ENCODE assay signal across 1 cellular context in the genomic region with DNA sequence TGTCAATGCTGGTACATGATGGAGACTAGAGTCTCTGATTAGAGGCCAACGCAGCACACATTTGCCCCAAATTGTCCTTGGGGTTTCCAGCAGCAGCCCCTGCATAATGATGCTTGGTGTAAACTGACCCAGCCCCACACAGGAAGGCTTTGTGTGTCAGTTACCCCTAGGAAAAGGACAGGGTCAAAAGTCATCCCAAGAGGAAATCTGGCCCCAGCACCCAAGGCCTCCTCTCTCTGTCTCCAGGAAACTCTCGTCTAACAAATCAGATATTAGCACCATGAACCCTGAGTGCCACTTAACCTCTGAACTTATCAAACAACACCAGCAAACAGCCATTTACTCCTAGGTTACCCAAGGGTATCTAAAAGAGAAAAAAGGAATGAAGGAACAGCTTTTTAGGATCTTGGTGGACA.
A peak's percentile ranks its signal among the peaks of the same experiment; 100 is the strongest.
TF ChIP-seq lines count a peak whose summit lies in the region.

No MANE protein-coding gene starts in this region.

TF ChIP-seq in HepG2, 621 proteins besides CTCF, POLR2A, EP300 and RAD21 (continued from another document and continues in another):
- peak; percentile 65 for TF ChIP-seq HDAC2 (CRISPR knock-in tag; IDR thresholded peaks at IDR 0.05)
- TF ChIP-seq, protein P1, sequence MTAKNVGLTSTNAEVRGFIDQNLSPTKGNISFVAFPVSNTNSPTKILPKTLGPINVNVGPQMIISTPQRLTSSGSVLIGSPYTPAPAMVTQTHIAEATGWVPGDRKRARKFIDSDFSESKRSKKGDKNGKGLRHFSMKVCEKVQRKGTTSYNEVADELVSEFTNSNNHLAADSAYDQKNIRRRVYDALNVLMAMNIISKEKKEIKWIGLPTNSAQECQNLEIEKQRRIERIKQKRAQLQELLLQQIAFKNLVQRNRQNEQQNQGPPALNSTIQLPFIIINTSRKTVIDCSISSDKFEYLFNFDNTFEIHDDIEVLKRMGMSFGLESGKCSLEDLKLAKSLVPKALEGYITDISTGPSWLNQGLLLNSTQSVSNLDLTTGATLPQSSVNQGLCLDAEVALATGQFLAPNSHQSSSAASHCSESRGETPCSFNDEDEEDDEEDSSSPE (CRISPR knock-in tag; IDR thresholded peaks at IDR 0.05) = peak; percentile 22; the same call in 1 of the 2 replicates
- TF ChIP-seq, protein P2, sequence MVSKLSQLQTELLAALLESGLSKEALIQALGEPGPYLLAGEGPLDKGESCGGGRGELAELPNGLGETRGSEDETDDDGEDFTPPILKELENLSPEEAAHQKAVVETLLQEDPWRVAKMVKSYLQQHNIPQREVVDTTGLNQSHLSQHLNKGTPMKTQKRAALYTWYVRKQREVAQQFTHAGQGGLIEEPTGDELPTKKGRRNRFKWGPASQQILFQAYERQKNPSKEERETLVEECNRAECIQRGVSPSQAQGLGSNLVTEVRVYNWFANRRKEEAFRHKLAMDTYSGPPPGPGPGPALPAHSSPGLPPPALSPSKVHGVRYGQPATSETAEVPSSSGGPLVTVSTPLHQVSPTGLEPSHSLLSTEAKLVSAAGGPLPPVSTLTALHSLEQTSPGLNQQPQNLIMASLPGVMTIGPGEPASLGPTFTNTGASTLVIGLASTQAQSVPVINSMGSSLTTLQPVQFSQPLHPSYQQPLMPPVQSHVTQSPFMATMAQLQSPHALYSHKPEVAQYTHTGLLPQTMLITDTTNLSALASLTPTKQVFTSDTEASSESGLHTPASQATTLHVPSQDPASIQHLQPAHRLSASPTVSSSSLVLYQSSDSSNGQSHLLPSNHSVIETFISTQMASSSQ (IDR thresholded peaks at IDR 0.05; ENCODE audit: low read depth) = no peak
- TF ChIP-seq, protein P2 (CRISPR knock-in tag; IDR thresholded peaks at IDR 0.05; ENCODE audit: borderline replicate concordance) = peak; percentile 33; the same call in 1 of the 2 replicates
- no peak for TF ChIP-seq ZFP82 (CRISPR knock-in tag; IDR thresholded peaks at IDR 0.05; ENCODE audit: borderline replicate concordance)
- TF ChIP-seq, protein P3, sequence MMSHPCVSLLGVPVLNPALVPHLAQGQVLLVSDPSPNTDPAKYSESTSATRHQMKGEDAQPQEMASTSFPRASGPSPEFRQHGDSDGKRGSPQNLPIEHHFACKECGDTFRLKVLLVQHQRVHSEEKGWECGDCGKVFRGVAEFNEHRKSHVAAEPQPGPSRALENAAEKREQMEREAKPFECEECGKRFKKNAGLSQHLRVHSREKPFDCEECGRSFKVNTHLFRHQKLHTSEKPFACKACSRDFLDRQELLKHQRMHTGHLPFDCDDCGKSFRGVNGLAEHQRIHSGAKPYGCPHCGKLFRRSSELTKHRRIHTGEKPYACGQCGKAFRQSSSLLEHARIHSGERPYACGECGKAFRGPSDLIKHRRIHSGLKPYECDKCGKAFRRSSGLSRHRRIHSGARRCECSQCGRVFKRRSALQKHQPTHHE (CRISPR knock-in tag; IDR thresholded peaks at IDR 0.05; ENCODE audit: borderline replicate concordance) = no peak
- peak; percentile 90 for TF ChIP-seq BCL6 (CRISPR knock-in tag; IDR thresholded peaks at IDR 0.05)
- TF ChIP-seq RAD51 (IDR thresholded peaks at IDR 0.05; ENCODE audit: borderline replicate concordance) = no peak
- TF ChIP-seq, protein P4, sequence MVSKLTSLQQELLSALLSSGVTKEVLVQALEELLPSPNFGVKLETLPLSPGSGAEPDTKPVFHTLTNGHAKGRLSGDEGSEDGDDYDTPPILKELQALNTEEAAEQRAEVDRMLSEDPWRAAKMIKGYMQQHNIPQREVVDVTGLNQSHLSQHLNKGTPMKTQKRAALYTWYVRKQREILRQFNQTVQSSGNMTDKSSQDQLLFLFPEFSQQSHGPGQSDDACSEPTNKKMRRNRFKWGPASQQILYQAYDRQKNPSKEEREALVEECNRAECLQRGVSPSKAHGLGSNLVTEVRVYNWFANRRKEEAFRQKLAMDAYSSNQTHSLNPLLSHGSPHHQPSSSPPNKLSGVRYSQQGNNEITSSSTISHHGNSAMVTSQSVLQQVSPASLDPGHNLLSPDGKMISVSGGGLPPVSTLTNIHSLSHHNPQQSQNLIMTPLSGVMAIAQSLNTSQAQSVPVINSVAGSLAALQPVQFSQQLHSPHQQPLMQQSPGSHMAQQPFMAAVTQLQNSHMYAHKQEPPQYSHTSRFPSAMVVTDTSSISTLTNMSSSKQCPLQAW (CRISPR knock-in tag; IDR thresholded peaks at IDR 0.05) = peak; percentile 67; the same call in 1 of the 2 replicates
- no peak for TF ChIP-seq NONO (IDR thresholded peaks at IDR 0.05)
- TF ChIP-seq NONO (CRISPR knock-in tag; conservative IDR thresholded peaks at IDR 0.05) = no peak
- TF ChIP-seq TGIF2 (CRISPR knock-in tag; IDR thresholded peaks at IDR 0.05) = 0 out of 2 replicates have a peak, but pooled peaks have one; percentile 27
- no peak for TF ChIP-seq SMAD1 (CRISPR knock-in tag; IDR thresholded peaks at IDR 0.05; ENCODE audit: borderline replicate concordance, low read depth)
- TF ChIP-seq ZNF652 (CRISPR knock-in tag; IDR thresholded peaks at IDR 0.05; ENCODE audit: borderline replicate concordance, low read depth) = no peak
- TF ChIP-seq, protein P5, sequence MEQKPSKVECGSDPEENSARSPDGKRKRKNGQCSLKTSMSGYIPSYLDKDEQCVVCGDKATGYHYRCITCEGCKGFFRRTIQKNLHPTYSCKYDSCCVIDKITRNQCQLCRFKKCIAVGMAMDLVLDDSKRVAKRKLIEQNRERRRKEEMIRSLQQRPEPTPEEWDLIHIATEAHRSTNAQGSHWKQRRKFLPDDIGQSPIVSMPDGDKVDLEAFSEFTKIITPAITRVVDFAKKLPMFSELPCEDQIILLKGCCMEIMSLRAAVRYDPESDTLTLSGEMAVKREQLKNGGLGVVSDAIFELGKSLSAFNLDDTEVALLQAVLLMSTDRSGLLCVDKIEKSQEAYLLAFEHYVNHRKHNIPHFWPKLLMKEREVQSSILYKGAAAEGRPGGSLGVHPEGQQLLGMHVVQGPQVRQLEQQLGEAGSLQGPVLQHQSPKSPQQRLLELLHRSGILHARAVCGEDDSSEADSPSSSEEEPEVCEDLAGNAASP (CRISPR knock-in tag; IDR thresholded peaks at IDR 0.05; ENCODE audit: borderline replicate concordance) = peak; percentile 57; the same call in 1 of the 2 replicates
- TF ChIP-seq ZZZ3 (CRISPR knock-in tag; IDR thresholded peaks at IDR 0.05; ENCODE audit: borderline replicate concordance) = no peak
- TF ChIP-seq SIX4 (CRISPR knock-in tag; IDR thresholded peaks at IDR 0.05) = 0 out of 2 replicates have a peak, but pooled peaks have one; percentile 33
- peak; percentile 85 for TF ChIP-seq NR2C2 (CRISPR knock-in tag; IDR thresholded peaks at IDR 0.05; ENCODE audit: borderline replicate concordance)
- TF ChIP-seq GATAD2A (CRISPR knock-in tag; IDR thresholded peaks at IDR 0.05) = peak; percentile 32; the same call in 1 of the 2 replicates
- TF ChIP-seq ZMYM3 (CRISPR knock-in tag; IDR thresholded peaks at IDR 0.05) = 0 out of 2 replicates have a peak, but pooled peaks have one; percentile 30
- TF ChIP-seq SOX13 (IDR thresholded peaks at IDR 0.05) = 0 out of 2 replicates have a peak, but pooled peaks have one; percentile 45
- peak in 1 of 2 experiments; percentile 43; a peak in 1 of 4 replicates for TF ChIP-seq SOX13 (CRISPR knock-in tag; conservative IDR thresholded peaks at IDR 0.05 in 1 of 2, IDR thresholded peaks at IDR 0.05 in 1 of 2)
- no peak for TF ChIP-seq ZNF207 (IDR thresholded peaks at IDR 0.05; ENCODE audit: borderline replicate concordance)
- TF ChIP-seq PPARG (CRISPR knock-in tag; conservative IDR thresholded peaks at IDR 0.05) = peak; percentile 71
- TF ChIP-seq ZSCAN22 (CRISPR knock-in tag; IDR thresholded peaks at IDR 0.05) = peak; percentile 39; the same call in 1 of the 2 replicates
- TF ChIP-seq ZKSCAN1 (IDR thresholded peaks at IDR 0.05; ENCODE audit: low read length) = no peak
- no peak for TF ChIP-seq XBP1 (CRISPR knock-in tag; IDR thresholded peaks at IDR 0.05)
- TF ChIP-seq, protein P6, sequence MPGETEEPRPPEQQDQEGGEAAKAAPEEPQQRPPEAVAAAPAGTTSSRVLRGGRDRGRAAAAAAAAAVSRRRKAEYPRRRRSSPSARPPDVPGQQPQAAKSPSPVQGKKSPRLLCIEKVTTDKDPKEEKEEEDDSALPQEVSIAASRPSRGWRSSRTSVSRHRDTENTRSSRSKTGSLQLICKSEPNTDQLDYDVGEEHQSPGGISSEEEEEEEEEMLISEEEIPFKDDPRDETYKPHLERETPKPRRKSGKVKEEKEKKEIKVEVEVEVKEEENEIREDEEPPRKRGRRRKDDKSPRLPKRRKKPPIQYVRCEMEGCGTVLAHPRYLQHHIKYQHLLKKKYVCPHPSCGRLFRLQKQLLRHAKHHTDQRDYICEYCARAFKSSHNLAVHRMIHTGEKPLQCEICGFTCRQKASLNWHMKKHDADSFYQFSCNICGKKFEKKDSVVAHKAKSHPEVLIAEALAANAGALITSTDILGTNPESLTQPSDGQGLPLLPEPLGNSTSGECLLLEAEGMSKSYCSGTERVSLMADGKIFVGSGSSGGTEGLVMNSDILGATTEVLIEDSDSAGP (CRISPR knock-in tag; IDR thresholded peaks at IDR 0.05; ENCODE audit: borderline replicate concordance) = no peak
- TF ChIP-seq ZNF143 (CRISPR knock-in tag; IDR thresholded peaks at IDR 0.05) = no peak
- peak; percentile 82; the same call in 1 of the 2 replicates for TF ChIP-seq MED13 (CRISPR knock-in tag; IDR thresholded peaks at IDR 0.05)
- TF ChIP-seq, protein P7, sequence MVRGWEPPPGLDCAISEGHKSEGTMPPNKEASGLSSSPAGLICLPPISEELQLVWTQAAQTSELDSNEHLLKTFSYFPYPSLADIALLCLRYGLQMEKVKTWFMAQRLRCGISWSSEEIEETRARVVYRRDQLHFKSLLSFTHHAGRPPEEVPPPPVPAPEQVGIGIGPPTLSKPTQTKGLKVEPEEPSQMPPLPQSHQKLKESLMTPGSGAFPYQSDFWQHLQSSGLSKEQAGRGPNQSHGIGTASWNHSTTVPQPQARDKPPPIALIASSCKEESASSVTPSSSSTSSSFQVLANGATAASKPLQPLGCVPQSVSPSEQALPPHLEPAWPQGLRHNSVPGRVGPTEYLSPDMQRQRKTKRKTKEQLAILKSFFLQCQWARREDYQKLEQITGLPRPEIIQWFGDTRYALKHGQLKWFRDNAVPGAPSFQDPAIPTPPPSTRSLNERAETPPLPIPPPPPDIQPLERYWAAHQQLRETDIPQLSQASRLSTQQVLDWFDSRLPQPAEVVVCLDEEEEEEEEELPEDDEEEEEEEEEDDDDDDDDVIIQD (CRISPR knock-in tag; IDR thresholded peaks at IDR 0.05; ENCODE audit: low read depth) = peak; percentile 46; the same call in 1 of the 2 replicates
- TF ChIP-seq PAF1 (CRISPR knock-in tag; IDR thresholded peaks at IDR 0.05) = no peak
- peak; percentile 72; the same call in 1 of the 2 replicates for TF ChIP-seq CREM (IDR thresholded peaks at IDR 0.05)
- no peak for TF ChIP-seq CREM (CRISPR knock-in tag; IDR thresholded peaks at IDR 0.05)
- TF ChIP-seq HMG20B (CRISPR knock-in tag; conservative IDR thresholded peaks at IDR 0.05) = peak; percentile 82
- peak; percentile 91 for TF ChIP-seq ZNF205 (CRISPR knock-in tag; IDR thresholded peaks at IDR 0.05)
- TF ChIP-seq, protein P8, sequence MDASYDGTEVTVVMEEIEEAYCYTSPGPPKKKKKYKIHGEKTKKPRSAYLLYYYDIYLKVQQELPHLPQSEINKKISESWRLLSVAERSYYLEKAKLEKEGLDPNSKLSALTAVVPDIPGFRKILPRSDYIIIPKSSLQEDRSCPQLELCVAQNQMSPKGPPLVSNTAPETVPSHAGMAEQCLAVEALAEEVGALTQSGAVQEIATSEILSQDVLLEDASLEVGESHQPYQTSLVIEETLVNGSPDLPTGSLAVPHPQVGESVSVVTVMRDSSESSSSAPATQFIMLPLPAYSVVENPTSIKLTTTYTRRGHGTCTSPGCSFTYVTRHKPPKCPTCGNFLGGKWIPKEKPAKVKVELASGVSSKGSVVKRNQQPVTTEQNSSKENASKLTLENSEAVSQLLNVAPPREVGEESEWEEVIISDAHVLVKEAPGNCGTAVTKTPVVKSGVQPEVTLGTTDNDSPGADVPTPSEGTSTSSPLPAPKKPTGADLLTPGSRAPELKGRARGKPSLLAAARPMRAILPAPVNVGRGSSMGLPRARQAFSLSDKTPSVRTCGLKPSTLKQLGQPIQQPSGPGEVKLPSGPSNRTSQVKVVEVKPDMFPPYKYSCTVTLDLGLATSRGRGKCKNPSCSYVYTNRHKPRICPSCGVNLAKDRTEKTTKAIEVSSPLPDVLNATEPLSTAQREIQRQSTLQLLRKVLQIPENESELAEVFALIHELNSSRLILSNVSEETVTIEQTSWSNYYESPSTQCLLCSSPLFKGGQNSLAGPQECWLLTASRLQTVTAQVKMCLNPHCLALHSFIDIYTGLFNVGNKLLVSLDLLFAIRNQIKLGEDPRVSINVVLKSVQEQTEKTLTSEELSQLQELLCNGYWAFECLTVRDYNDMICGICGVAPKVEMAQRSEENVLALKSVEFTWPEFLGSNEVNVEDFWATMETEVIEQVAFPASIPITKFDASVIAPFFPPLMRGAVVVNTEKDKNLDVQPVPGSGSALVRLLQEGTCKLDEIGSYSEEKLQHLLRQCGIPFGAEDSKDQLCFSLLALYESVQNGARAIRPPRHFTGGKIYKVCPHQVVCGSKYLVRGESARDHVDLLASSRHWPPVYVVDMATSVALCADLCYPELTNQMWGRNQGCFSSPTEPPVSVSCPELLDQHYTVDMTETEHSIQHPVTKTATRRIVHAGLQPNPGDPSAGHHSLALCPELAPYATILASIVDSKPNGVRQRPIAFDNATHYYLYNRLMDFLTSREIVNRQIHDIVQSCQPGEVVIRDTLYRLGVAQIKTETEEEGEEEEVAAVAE (CRISPR knock-in tag; IDR thresholded peaks at IDR 0.05; ENCODE audit: borderline replicate concordance) = no peak
- peak; percentile 65; the same call in 1 of the 2 replicates for TF ChIP-seq RCOR2 (CRISPR knock-in tag; IDR thresholded peaks at IDR 0.05)
- TF ChIP-seq, protein P9, sequence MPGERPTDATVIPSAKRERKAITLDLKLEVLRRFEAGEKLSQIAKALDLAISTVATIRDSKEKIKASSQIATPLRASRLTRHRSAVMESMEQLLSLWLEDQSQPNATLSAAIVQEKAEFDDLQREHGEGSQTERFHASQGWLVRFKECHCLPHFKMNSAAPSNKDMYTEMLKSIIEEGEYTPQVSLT (CRISPR knock-in tag; IDR thresholded peaks at IDR 0.05; ENCODE audit: borderline replicate concordance, low read depth) = no peak
- no peak for TF ChIP-seq SRF (IDR thresholded peaks at IDR 0.05; ENCODE audit: low read depth, low read length)
- no peak for TF ChIP-seq NBN (conservative IDR thresholded peaks at IDR 0.05)
- TF ChIP-seq TCF7L2 (IDR thresholded peaks at IDR 0.05; ENCODE audit: low read depth, low read length) = no peak
- no peak for TF ChIP-seq RBAK (CRISPR knock-in tag; IDR thresholded peaks at IDR 0.05)
